Comparison of ENCODE assay signal across 24 cellular contexts in the genomic region with DNA sequence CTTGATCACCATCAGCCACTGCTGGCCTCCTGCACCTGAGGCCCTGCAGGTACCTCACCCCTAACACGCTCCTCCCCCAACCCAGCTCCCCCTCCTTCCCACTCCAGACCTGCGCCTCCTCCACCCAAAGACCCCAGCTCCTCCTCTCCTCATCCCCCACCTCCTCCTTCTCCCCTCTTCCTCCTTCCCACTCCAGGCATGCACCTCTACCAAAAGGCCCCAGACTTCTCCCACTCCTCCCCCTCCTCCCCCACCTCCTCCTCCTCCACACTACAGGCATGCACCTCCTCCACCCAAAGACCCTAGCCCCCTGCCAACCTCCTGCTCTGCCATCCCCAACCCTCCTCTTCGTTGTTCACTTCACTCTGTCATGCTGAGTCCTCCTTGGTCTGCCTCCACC. TPM values are rescaled to one million over a fixed set of nuclear protein-coding genes. Genes with fewer than 3 reads are reported as not detected.
"Had no signal": no experiment of that assay in that cellular context is flagged by ENCODE, and none has a peak within 500 bp of the region (broad histone marks: within the 10 kb centered on the region; RNA-seq: fewer than 3 reads in every experiment).

No MANE protein-coding gene starts in this region.

- ATAC-seq: K562 had no signal

- H3K27me3 Mint-ChIP-seq: IgD-negative memory B cell had no signal

- H3K36me3 ChIP-seq: MG63 had no signal

- H3K27ac ChIP-seq: HL-60 had no signal

- H3K9ac ChIP-seq: SK-N-SH had no signal

- DNase-seq: MG63, NCI-H1092, NCI-H1105 treated with DMSO at 0.1 percent for 48 hours, NCI-H1417 treated with DMSO at 0.1 percent for 48 hours, NCI-H146, NCI-H1694 treated with DMSO at 0.1 percent for 48 hours, NCI-H1930, NCI-H2081, NCI-H2171, NCI-H226, NCI-H446, NCI-H510A, NCI-H524 treated with DMSO at 0.1 percent for 48 hours, NCI-H774, RPMI8226, SHP77, SK-N-SH had no signal

- H3K4me3 ChIP-seq: K562, MG63 had no signal

- H3K9me3 Mint-ChIP-seq: IgD-negative memory B cell had no signal

- H3K27me3 ChIP-seq: MG63 had no signal

- H3K36me3 Mint-ChIP-seq: IgD-negative memory B cell had no signal

- H3K9me3 ChIP-seq: MG63, SK-N-SH had no signal

- H3K4me2 ChIP-seq: SK-N-SH had no signal

- H3K4me3 Mint-ChIP-seq: IgD-negative memory B cell had no signal

- FAIRE-seq: HTR-8/SVneo, K562, RCC 7860 had no signal

RNA-seq across cellular contexts. Expression of a gene that starts 42.7 kb away (rescaled TPM):
- total RNA-seq: LHCN-M2, SK-MEL-5 had no signal
- polyA plus RNA-seq: IgD-negative memory B cell had no signal
